Comparison of ENCODE assay signal across 19 cellular contexts in genomic region chr4:162075691-162076090, GRCh38.
"Had no signal": no experiment of that assay in that cellular context is flagged by ENCODE, and none has a peak within 500 bp of the region (broad histone marks: within the 10 kb centered on the region; RNA-seq: fewer than 3 reads in every experiment).

No MANE protein-coding gene starts in this region.

- H3K4me3 ChIP-seq: body of pancreas, esophagus muscularis mucosa, lower lobe of right lung, tibial nerve had no signal

- H3K27me3 ChIP-seq: body of pancreas, esophagus muscularis mucosa, tibial nerve had no signal

- ATAC-seq: activated CD8-positive, alpha-beta memory T cell treated with anti-CD3 and anti-CD28 coated beads, Interleukin-2, amount 10 ng/mL, durations not matched to agents 7 days and 5 days; activated CD8-positive, alpha-beta T cell treated with anti-CD3 and anti-CD28 coated beads for 36 hours; body of pancreas; lower lobe of right lung; natural killer cell; stimulated activated effector memory CD8-positive, alpha-beta T cell treated with anti-CD3 and anti-CD28 coated beads, Interleukin-12 subunit alpha, Interleukin-12 subunit beta, amount 100 ng/mL, for 72 hours; stimulated activated naive CD8-positive, alpha-beta T cell treated with anti-CD3 and anti-CD28 coated beads, Interleukin-15, amount 100 ng/mL, for 72 hours had no signal

- H3K36me3 ChIP-seq: esophagus muscularis mucosa, lower lobe of right lung, tibial nerve, WERI-Rb-1 had no signal

- H3K27ac ChIP-seq: body of pancreas, esophagus muscularis mucosa, lower lobe of right lung, tibial nerve, WERI-Rb-1 had no signal

- DNase-seq: activated CD4-positive, alpha-beta T cell treated with anti-CD3 and anti-CD28 coated beads, Interleukin-2, amount 10 ng/mL, durations not matched to agents 7 days and 5 days; activated CD4-positive, CD25-positive, alpha-beta regulatory T cell treated with anti-CD3 and anti-CD28 coated beads, Interleukin-2, amount 50 U/mL, for 72 hours; activated CD8-positive, alpha-beta memory T cell treated with anti-CD3 and anti-CD28 coated beads, Interleukin-2, amount 10 ng/mL, durations not matched to agents 7 days and 5 days; activated CD8-positive, alpha-beta T cell treated with anti-CD3 and anti-CD28 coated beads for 36 hours; activated effector memory CD4-positive, alpha-beta T cell treated with anti-CD3 and anti-CD28 coated beads, Interleukin-2, amount 50 U/mL, for 16 hours; activated naive CD4-positive, alpha-beta T cell treated with anti-CD3 and anti-CD28 coated beads, Interleukin-2, amount 10 ng/mL, durations not matched to agents 7 days and 5 days; activated T-cell treated with anti-CD3 and anti-CD28 coated beads for 4 hours; body of pancreas; dermis blood vessel endothelial cell; effector memory CD4-positive, alpha-beta T cell; kidney; lower lobe of right lung; natural killer cell; stimulated activated CD4-positive, alpha-beta T cell treated with anti-CD3 and anti-CD28 coated beads, Interleukin-12 subunit alpha, Interleukin-12 subunit beta, amount 100 ng/mL, for 4 hours; stimulated activated naive CD8-positive, alpha-beta T cell treated with anti-CD3 and anti-CD28 coated beads, Interleukin-15, amount 100 ng/mL, for 72 hours; WERI-Rb-1 had no signal

- H3K9me3 ChIP-seq: body of pancreas, lower lobe of right lung, tibial nerve had no signal

- H3K4me1 ChIP-seq: body of pancreas, esophagus muscularis mucosa, lower lobe of right lung, tibial nerve had no signal
